Comparison of ENCODE assay signal across 1 cellular context in the genomic region with DNA sequence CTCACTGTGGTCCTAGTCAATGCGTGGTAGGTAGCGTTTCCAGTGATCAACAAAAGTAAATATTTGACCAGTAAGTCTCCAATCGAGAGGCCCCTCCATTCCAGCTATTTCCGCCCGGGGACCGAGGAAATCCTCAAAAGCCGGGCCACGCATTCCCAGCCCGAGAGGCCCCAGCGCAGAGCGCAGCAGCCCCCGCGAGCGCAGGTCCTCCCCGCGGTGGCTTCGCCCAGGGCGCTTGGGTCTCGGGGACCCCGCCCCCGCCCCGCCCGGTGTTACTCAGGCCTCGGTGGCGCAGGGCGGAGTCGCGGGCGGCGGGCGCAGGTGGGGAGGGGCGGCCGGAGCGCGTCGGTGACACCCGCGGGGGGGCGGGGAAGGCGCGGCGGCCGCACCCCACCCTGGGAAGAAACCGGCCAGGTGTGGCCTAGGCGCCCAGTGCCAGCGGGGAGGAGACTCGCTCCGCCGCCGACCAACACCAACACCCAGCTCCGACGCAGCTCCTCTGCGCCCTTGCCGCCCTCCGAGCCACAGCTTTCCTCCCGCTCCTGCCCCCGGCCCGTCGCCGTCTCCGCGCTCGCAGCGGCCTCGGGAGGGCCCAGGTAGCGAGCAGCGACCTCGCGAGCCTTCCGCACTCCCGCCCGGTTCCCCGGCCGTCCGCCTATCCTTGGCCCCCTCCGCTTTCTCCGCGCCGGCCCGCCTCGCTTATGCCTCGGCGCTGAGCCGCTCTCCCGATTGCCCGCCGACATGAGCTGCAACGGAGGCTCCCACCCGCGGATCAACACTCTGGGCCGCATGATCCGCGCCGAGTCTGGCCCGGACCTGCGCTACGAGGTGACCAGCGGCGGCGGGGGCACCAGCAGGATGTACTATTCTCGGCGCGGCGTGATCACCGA.
TF ChIP-seq lines count a peak whose summit lies in the region.

A gene with protein sequence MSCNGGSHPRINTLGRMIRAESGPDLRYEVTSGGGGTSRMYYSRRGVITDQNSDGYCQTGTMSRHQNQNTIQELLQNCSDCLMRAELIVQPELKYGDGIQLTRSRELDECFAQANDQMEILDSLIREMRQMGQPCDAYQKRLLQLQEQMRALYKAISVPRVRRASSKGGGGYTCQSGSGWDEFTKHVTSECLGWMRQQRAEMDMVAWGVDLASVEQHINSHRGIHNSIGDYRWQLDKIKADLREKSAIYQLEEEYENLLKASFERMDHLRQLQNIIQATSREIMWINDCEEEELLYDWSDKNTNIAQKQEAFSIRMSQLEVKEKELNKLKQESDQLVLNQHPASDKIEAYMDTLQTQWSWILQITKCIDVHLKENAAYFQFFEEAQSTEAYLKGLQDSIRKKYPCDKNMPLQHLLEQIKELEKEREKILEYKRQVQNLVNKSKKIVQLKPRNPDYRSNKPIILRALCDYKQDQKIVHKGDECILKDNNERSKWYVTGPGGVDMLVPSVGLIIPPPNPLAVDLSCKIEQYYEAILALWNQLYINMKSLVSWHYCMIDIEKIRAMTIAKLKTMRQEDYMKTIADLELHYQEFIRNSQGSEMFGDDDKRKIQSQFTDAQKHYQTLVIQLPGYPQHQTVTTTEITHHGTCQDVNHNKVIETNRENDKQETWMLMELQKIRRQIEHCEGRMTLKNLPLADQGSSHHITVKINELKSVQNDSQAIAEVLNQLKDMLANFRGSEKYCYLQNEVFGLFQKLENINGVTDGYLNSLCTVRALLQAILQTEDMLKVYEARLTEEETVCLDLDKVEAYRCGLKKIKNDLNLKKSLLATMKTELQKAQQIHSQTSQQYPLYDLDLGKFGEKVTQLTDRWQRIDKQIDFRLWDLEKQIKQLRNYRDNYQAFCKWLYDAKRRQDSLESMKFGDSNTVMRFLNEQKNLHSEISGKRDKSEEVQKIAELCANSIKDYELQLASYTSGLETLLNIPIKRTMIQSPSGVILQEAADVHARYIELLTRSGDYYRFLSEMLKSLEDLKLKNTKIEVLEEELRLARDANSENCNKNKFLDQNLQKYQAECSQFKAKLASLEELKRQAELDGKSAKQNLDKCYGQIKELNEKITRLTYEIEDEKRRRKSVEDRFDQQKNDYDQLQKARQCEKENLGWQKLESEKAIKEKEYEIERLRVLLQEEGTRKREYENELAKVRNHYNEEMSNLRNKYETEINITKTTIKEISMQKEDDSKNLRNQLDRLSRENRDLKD (N-terminal part only) (plus strand): TSS at position 497 of the 890 bp plus-strand sequence. CDS start 245 bp downstream, at position 742.

TF ChIP-seq in HepG2, 621 proteins besides CTCF, POLR2A, EP300 and RAD21 (continued from another document and continues in another):
- TF ChIP-seq, protein P1, sequence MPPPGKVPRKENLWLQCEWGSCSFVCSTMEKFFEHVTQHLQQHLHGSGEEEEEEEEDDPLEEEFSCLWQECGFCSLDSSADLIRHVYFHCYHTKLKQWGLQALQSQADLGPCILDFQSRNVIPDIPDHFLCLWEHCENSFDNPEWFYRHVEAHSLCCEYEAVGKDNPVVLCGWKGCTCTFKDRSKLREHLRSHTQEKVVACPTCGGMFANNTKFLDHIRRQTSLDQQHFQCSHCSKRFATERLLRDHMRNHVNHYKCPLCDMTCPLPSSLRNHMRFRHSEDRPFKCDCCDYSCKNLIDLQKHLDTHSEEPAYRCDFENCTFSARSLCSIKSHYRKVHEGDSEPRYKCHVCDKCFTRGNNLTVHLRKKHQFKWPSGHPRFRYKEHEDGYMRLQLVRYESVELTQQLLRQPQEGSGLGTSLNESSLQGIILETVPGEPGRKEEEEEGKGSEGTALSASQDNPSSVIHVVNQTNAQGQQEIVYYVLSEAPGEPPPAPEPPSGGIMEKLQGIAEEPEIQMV (CRISPR knock-in tag; IDR thresholded peaks at IDR 0.05; ENCODE audit: low read depth) = 0 out of 2 replicates have a peak, but pooled peaks have one; percentile 36
- peak; percentile 74 for TF ChIP-seq ELF1 (CRISPR knock-in tag; IDR thresholded peaks at IDR 0.05)
- no peak for TF ChIP-seq SRSF9 (IDR thresholded peaks at IDR 0.05; ENCODE audit: borderline replicate concordance, insufficient read depth, low read depth, low read length, poor library complexity, severe bottlenecking)
- TF ChIP-seq TAF15 (IDR thresholded peaks at IDR 0.05; ENCODE audit: low read depth, low read length, poor library complexity, severe bottlenecking) = no peak
- no peak for TF ChIP-seq CHD4 (IDR thresholded peaks at IDR 0.05; ENCODE audit: borderline replicate concordance, low read length)
- TF ChIP-seq GZF1 (CRISPR knock-in tag; IDR thresholded peaks at IDR 0.05) = no peak
- TF ChIP-seq REL (CRISPR knock-in tag; conservative IDR thresholded peaks at IDR 0.05) = peak; percentile 62
- TF ChIP-seq KLF11 (CRISPR knock-in tag; IDR thresholded peaks at IDR 0.05) = no peak
- TF ChIP-seq, protein P2, sequence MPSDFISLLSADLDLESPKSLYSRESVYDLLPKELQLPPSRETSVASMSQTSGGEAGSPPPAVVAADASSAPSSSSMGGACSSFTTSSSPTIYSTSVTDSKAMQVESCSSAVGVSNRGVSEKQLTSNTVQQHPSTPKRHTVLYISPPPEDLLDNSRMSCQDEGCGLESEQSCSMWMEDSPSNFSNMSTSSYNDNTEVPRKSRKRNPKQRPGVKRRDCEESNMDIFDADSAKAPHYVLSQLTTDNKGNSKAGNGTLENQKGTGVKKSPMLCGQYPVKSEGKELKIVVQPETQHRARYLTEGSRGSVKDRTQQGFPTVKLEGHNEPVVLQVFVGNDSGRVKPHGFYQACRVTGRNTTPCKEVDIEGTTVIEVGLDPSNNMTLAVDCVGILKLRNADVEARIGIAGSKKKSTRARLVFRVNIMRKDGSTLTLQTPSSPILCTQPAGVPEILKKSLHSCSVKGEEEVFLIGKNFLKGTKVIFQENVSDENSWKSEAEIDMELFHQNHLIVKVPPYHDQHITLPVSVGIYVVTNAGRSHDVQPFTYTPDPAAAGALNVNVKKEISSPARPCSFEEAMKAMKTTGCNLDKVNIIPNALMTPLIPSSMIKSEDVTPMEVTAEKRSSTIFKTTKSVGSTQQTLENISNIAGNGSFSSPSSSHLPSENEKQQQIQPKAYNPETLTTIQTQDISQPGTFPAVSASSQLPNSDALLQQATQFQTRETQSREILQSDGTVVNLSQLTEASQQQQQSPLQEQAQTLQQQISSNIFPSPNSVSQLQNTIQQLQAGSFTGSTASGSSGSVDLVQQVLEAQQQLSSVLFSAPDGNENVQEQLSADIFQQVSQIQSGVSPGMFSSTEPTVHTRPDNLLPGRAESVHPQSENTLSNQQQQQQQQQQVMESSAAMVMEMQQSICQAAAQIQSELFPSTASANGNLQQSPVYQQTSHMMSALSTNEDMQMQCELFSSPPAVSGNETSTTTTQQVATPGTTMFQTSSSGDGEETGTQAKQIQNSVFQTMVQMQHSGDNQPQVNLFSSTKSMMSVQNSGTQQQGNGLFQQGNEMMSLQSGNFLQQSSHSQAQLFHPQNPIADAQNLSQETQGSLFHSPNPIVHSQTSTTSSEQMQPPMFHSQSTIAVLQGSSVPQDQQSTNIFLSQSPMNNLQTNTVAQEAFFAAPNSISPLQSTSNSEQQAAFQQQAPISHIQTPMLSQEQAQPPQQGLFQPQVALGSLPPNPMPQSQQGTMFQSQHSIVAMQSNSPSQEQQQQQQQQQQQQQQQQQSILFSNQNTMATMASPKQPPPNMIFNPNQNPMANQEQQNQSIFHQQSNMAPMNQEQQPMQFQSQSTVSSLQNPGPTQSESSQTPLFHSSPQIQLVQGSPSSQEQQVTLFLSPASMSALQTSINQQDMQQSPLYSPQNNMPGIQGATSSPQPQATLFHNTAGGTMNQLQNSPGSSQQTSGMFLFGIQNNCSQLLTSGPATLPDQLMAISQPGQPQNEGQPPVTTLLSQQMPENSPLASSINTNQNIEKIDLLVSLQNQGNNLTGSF (CRISPR knock-in tag; IDR thresholded peaks at IDR 0.05) = no peak; the same call in none of the 2 replicates
- TF ChIP-seq HOXD1 (CRISPR knock-in tag; IDR thresholded peaks at IDR 0.05) = peak; percentile 48; the same call in 1 of the 2 replicates
- no peak for TF ChIP-seq ZBTB21 (CRISPR knock-in tag; IDR thresholded peaks at IDR 0.05)
- peak; percentile 79 for TF ChIP-seq HHEX (CRISPR knock-in tag; IDR thresholded peaks at IDR 0.05)
- peak; percentile 99 for TF ChIP-seq BCL6 (CRISPR knock-in tag; IDR thresholded peaks at IDR 0.05)
- peak; percentile 41; the same call in 1 of the 2 replicates for TF ChIP-seq AHR (CRISPR knock-in tag; IDR thresholded peaks at IDR 0.05)
- 0 out of 2 replicates have a peak, but pooled peaks have one; percentile 17 for TF ChIP-seq TP53 (CRISPR knock-in tag; conservative IDR thresholded peaks at IDR 0.05)
- TF ChIP-seq ZNF251 (CRISPR knock-in tag; IDR thresholded peaks at IDR 0.05) = no peak
- no peak for TF ChIP-seq CENPX (CRISPR knock-in tag; IDR thresholded peaks at IDR 0.05)
- no peak for TF ChIP-seq ZNF83 (CRISPR knock-in tag; IDR thresholded peaks at IDR 0.05; ENCODE audit: borderline replicate concordance)
- peak; percentile 86 for TF ChIP-seq MIER3 (CRISPR knock-in tag; IDR thresholded peaks at IDR 0.05; ENCODE audit: borderline replicate concordance)
- TF ChIP-seq RBM22 (optimal IDR thresholded peaks at IDR 0.05; ENCODE audit: low read length) = no peak
- TF ChIP-seq, protein P3, sequence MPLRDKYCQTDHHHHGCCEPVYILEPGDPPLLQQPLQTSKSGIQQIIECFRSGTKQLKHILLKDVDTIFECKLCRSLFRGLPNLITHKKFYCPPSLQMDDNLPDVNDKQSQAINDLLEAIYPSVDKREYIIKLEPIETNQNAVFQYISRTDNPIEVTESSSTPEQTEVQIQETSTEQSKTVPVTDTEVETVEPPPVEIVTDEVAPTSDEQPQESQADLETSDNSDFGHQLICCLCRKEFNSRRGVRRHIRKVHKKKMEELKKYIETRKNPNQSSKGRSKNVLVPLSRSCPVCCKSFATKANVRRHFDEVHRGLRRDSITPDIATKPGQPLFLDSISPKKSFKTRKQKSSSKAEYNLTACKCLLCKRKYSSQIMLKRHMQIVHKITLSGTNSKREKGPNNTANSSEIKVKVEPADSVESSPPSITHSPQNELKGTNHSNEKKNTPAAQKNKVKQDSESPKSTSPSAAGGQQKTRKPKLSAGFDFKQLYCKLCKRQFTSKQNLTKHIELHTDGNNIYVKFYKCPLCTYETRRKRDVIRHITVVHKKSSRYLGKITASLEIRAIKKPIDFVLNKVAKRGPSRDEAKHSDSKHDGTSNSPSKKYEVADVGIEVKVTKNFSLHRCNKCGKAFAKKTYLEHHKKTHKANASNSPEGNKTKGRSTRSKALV (CRISPR knock-in tag; IDR thresholded peaks at IDR 0.05) = peak; percentile 90
- TF ChIP-seq ONECUT2 (CRISPR knock-in tag; IDR thresholded peaks at IDR 0.05) = peak; percentile 38; the same call in 1 of the 2 replicates
- TF ChIP-seq ZNF720 (CRISPR knock-in tag; IDR thresholded peaks at IDR 0.05) = no peak; the same call in 1 of the 2 replicates
- no peak for TF ChIP-seq ZNF615 (CRISPR knock-in tag; IDR thresholded peaks at IDR 0.05; ENCODE audit: borderline replicate concordance)
- peak; percentile 90; the same call in 1 of the 2 replicates for TF ChIP-seq IRF2 (CRISPR knock-in tag; IDR thresholded peaks at IDR 0.05)
- peak; percentile 96; the same call in 1 of the 2 replicates for TF ChIP-seq KLF13 (CRISPR knock-in tag; IDR thresholded peaks at IDR 0.05)
- TF ChIP-seq WIZ (CRISPR knock-in tag; IDR thresholded peaks at IDR 0.05) = no peak; the same call in 1 of the 2 replicates
- TF ChIP-seq ZNF34 (CRISPR knock-in tag; IDR thresholded peaks at IDR 0.05; ENCODE audit: borderline replicate concordance) = peak; percentile 88; the same call in 1 of the 2 replicates
- peak; percentile 80 for TF ChIP-seq EEA1 (CRISPR knock-in tag; IDR thresholded peaks at IDR 0.05; ENCODE audit: borderline replicate concordance)
- TF ChIP-seq, protein P4, sequence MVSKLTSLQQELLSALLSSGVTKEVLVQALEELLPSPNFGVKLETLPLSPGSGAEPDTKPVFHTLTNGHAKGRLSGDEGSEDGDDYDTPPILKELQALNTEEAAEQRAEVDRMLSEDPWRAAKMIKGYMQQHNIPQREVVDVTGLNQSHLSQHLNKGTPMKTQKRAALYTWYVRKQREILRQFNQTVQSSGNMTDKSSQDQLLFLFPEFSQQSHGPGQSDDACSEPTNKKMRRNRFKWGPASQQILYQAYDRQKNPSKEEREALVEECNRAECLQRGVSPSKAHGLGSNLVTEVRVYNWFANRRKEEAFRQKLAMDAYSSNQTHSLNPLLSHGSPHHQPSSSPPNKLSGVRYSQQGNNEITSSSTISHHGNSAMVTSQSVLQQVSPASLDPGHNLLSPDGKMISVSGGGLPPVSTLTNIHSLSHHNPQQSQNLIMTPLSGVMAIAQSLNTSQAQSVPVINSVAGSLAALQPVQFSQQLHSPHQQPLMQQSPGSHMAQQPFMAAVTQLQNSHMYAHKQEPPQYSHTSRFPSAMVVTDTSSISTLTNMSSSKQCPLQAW (CRISPR knock-in tag; IDR thresholded peaks at IDR 0.05) = peak; percentile 94
- TF ChIP-seq ATAD3A (CRISPR knock-in tag; IDR thresholded peaks at IDR 0.05) = no peak
- peak; percentile 61; the same call in 1 of the 2 replicates for TF ChIP-seq ZNF12 (CRISPR knock-in tag; IDR thresholded peaks at IDR 0.05)
- no peak for TF ChIP-seq NBN (conservative IDR thresholded peaks at IDR 0.05)
- no peak; the same call in 1 of the 2 replicates for TF ChIP-seq ZNF652 (CRISPR knock-in tag; IDR thresholded peaks at IDR 0.05; ENCODE audit: borderline replicate concordance, low read depth)
- TF ChIP-seq MEIS1 (CRISPR knock-in tag; IDR thresholded peaks at IDR 0.05; ENCODE audit: borderline replicate concordance) = peak; percentile 5; the same call in 1 of the 2 replicates
- TF ChIP-seq, protein P5, sequence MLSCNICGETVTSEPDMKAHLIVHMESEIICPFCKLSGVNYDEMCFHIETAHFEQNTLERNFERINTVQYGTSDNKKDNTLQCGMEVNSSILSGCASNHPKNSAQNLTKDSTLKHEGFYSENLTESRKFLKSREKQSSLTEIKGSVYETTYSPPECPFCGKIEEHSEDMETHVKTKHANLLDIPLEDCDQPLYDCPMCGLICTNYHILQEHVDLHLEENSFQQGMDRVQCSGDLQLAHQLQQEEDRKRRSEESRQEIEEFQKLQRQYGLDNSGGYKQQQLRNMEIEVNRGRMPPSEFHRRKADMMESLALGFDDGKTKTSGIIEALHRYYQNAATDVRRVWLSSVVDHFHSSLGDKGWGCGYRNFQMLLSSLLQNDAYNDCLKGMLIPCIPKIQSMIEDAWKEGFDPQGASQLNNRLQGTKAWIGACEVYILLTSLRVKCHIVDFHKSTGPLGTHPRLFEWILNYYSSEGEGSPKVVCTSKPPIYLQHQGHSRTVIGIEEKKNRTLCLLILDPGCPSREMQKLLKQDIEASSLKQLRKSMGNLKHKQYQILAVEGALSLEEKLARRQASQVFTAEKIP (CRISPR knock-in tag; IDR thresholded peaks at IDR 0.05; ENCODE audit: borderline replicate concordance) = no peak
- TF ChIP-seq SIN3B (IDR thresholded peaks at IDR 0.05; ENCODE audit: low read length) = 0 out of 2 replicates have a peak, but pooled peaks have one; percentile 33
- TF ChIP-seq ZNF879 (CRISPR knock-in tag; IDR thresholded peaks at IDR 0.05) = no peak
- peak; percentile 91 for TF ChIP-seq FOXA3 (CRISPR knock-in tag; IDR thresholded peaks at IDR 0.05)
- TF ChIP-seq KDM5A (IDR thresholded peaks at IDR 0.05; ENCODE audit: borderline replicate concordance, low read length) = peak; percentile 42; the same call in 1 of the 2 replicates
- TF ChIP-seq ZNF331 (CRISPR knock-in tag; IDR thresholded peaks at IDR 0.05) = peak; percentile 84
- TF ChIP-seq ZNF747 (CRISPR knock-in tag; IDR thresholded peaks at IDR 0.05; ENCODE audit: borderline replicate concordance) = peak; percentile 66; the same call in 1 of the 2 replicates
